Comparison of ENCODE assay signal across 23 cellular contexts in the genomic region with DNA sequence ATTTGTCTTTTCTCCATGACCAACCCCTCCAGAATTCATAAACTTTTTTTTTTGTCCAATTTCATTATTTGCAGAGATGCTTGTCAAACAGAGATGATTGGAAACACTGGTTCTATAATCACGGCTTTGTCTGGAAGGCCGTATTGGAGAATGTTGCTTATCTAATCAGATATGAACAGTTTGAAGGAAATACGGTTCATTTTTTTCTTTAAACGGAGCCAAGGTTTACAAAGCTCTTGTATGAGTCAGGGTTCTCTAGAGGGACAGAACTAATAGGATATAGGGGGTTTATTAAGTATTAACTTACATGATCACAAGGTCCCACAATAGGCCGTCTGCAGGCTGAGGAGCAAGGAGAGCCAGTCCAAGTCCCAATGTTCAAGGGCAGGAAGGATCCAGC.
"Had no signal": no experiment of that assay in that cellular context is flagged by ENCODE, and none has a peak within 500 bp of the region (broad histone marks: within the 10 kb centered on the region; RNA-seq: fewer than 3 reads in every experiment).

No MANE protein-coding gene starts in this region.

- ATAC-seq: activated CD8-positive, alpha-beta memory T cell treated with anti-CD3 and anti-CD28 coated beads, Interleukin-2, amount 10 ng/mL, durations not matched to agents 7 days and 5 days; activated CD8-positive, alpha-beta T cell treated with anti-CD3 and anti-CD28 coated beads, Interleukin-2, amount 10 ng/mL, durations not matched to agents 7 days and 5 days; T-helper 17 cell had no signal

- H2AFZ ChIP-seq: PC-9 had no signal

- H3K4me3 Mint-ChIP-seq: activated CD8-positive, alpha-beta memory T cell treated with anti-CD3 and anti-CD28 coated beads, Interleukin-2, amount 10 ng/mL, durations not matched to agents 7 days and 5 days; activated CD8-positive, alpha-beta T cell treated with anti-CD3 and anti-CD28 coated beads, Interleukin-2, amount 10 ng/mL, durations not matched to agents 7 days and 5 days; activated naive CD4-positive, alpha-beta T cell treated with anti-CD3 and anti-CD28 coated beads, Interleukin-2, amount 50 U/mL, for 24 hours; activated T-cell treated with anti-CD3 and anti-CD28 coated beads, Interleukin-2, amount 50 U/mL, for 24 hours; activated T-helper 1 cell treated with anti-CD3 and anti-CD28 coated beads, Interleukin-12 subunit alpha, Interleukin-12 subunit beta, Interleukin-2, Interleukin-4 antibody, amounts not matched to agents 30 ng/mL and 10 ng/mL and 1 ng/mL, durations not matched to agents 14 hours and 24 hours and 36 hours; T-helper 17 cell had no signal

- H3K9ac ChIP-seq: KMS-11 had no signal

- H3K4me3 ChIP-seq: breast epithelium, PC-9 had no signal

- H3K4me1 Mint-ChIP-seq: activated CD8-positive, alpha-beta memory T cell treated with anti-CD3 and anti-CD28 coated beads, Interleukin-2, amount 10 ng/mL, durations not matched to agents 7 days and 5 days; activated naive CD4-positive, alpha-beta T cell treated with anti-CD3 and anti-CD28 coated beads, Interleukin-2, amount 50 U/mL, for 24 hours; T-helper 17 cell had no signal

- H3K4me1 ChIP-seq: breast epithelium had no signal

- H3K36me3 ChIP-seq: breast epithelium had no signal

- H3K36me3 Mint-ChIP-seq: activated CD8-positive, alpha-beta memory T cell treated with anti-CD3 and anti-CD28 coated beads, Interleukin-2, amount 10 ng/mL, durations not matched to agents 7 days and 5 days; activated naive CD4-positive, alpha-beta T cell treated with anti-CD3 and anti-CD28 coated beads, Interleukin-2, amount 50 U/mL, for 24 hours had no signal

- H3K27ac ChIP-seq: breast epithelium, KMS-11, PC-9, VCaP had no signal

- H3K4me2 ChIP-seq: KMS-11, PC-9 had no signal

- DNase-seq: activated CD4-positive, alpha-beta T cell treated with anti-CD3 and anti-CD28 coated beads for 48 hours; activated CD4-positive, alpha-beta T cell treated with anti-CD3 and anti-CD28 coated beads, Interleukin-2, amount 50 U/mL, for 4 hours; activated CD8-positive, alpha-beta memory T cell treated with anti-CD3 and anti-CD28 coated beads, Interleukin-2, amount 10 ng/mL, durations not matched to agents 7 days and 5 days; activated CD8-positive, alpha-beta T cell treated with anti-CD3 and anti-CD28 coated beads, Interleukin-2, amount 10 ng/mL, durations not matched to agents 7 days and 5 days; activated effector memory CD4-positive, alpha-beta T cell treated with Interleukin-2 at 50 U/mL for 16 hours; activated naive CD4-positive, alpha-beta T cell; activated T-cell treated with anti-CD3 and anti-CD28 coated beads, Interleukin-2, amount 50 U/mL, for 24 hours; aorta; caudate nucleus; NCI-H1092; NCI-H1417; NCI-H1930; NCI-H2171; NCI-H226; NCI-H526 treated with DMSO at 0.1 percent for 48 hours; PC-9; SHP77 treated with DMSO at 0.1 percent for 48 hours; T-helper 17 cell had no signal

- H3K27ac Mint-ChIP-seq: activated CD8-positive, alpha-beta memory T cell treated with anti-CD3 and anti-CD28 coated beads, Interleukin-2, amount 10 ng/mL, durations not matched to agents 7 days and 5 days; activated CD8-positive, alpha-beta T cell treated with anti-CD3 and anti-CD28 coated beads, Interleukin-2, amount 10 ng/mL, durations not matched to agents 7 days and 5 days; activated naive CD4-positive, alpha-beta T cell treated with anti-CD3 and anti-CD28 coated beads, Interleukin-2, amount 50 U/mL, for 24 hours; activated T-cell treated with anti-CD3 and anti-CD28 coated beads, Interleukin-2, amount 50 U/mL, for 24 hours; activated T-helper 1 cell treated with anti-CD3 and anti-CD28 coated beads, Interleukin-12 subunit alpha, Interleukin-12 subunit beta, Interleukin-2, Interleukin-4 antibody, amounts not matched to agents 30 ng/mL and 10 ng/mL and 1 ng/mL, durations not matched to agents 14 hours and 24 hours and 36 hours; T-helper 17 cell had no signal

- H3K9me3 Mint-ChIP-seq: activated T-helper 1 cell treated with anti-CD3 and anti-CD28 coated beads, Interleukin-12 subunit alpha, Interleukin-12 subunit beta, Interleukin-2, Interleukin-4 antibody, amounts not matched to agents 30 ng/mL and 10 ng/mL and 1 ng/mL, durations not matched to agents 14 hours and 24 hours and 36 hours had no signal

- H3K27me3 ChIP-seq: breast epithelium had no signal

- H3K9me3 ChIP-seq: breast epithelium had no signal

- H3K27me3 Mint-ChIP-seq: activated CD8-positive, alpha-beta memory T cell treated with anti-CD3 and anti-CD28 coated beads, Interleukin-2, amount 10 ng/mL, durations not matched to agents 7 days and 5 days; activated naive CD4-positive, alpha-beta T cell treated with anti-CD3 and anti-CD28 coated beads, Interleukin-2, amount 50 U/mL, for 24 hours; activated T-cell treated with anti-CD3 and anti-CD28 coated beads, Interleukin-2, amount 50 U/mL, for 24 hours; T-helper 17 cell had no signal
